ENCODE assay signal across 1 cellular context in genomic region chr19:531753-532571, GRCh38.
TF ChIP-seq lines count a peak whose summit lies in the region.

Gene CDC34 (plus strand): TSS chr19:531760. CDS start chr19:531932, 172 bp downstream.

TF ChIP-seq in GM23338, 12 proteins besides CTCF, POLR2A, EP300 and RAD21 (continued from another document):
- TF ChIP-seq ZNF462 (CRISPR knock-in tag; IDR thresholded peaks at IDR 0.05) (no peak), ZNF331 (CRISPR knock-in tag; IDR thresholded peaks at IDR 0.05; ENCODE audit: low read depth) (no peak)
TF ChIP-seq in GM23338: peak in this region for 0.
